Comparison of ENCODE assay signal across 1 cellular context in genomic region chr12:75437564-75437963, GRCh38.
TF ChIP-seq lines count a peak whose summit lies in the region.

No MANE protein-coding gene starts in this region.

TF ChIP-seq in HCT116, 20 proteins besides CTCF, POLR2A, EP300 and RAD21 (continued from another document):
- no peak for TF ChIP-seq REST (IDR thresholded peaks at IDR 0.05; ENCODE audit: low read depth)
- no peak for TF ChIP-seq JUND (IDR thresholded peaks at IDR 0.05)
- no peak for TF ChIP-seq TCF7L2 (IDR thresholded peaks at IDR 0.05; ENCODE audit: borderline replicate concordance, extremely low read depth, insufficient read depth, insufficient read length)
- TF ChIP-seq EGR1 (IDR thresholded peaks at IDR 0.05; ENCODE audit: low read depth), result no peak
- no peak for TF ChIP-seq EZH2 (IDR thresholded peaks at IDR 0.05)
- no peak for TF ChIP-seq FOSL1 (IDR thresholded peaks at IDR 0.05; ENCODE audit: low read depth)
